In genomic region chr3:21835266-21835665, GRCh38 we compare ENCODE assay signal across 31 cellular contexts.
DNase-seq lines count a peak whose midpoint lies in the region; ATAC-seq, FAIRE-seq and TF ChIP-seq lines count a peak whose summit lies in the region.
"Had no signal": no experiment of that assay in that cellular context is flagged by ENCODE, and none has a peak within 500 bp of the region (broad histone marks: within the 10 kb centered on the region; RNA-seq: fewer than 3 reads in every experiment).

No MANE protein-coding gene starts in this region.

- H3K9me2 ChIP-seq in SK-N-SH: no peaks in the 10 kb centered on the region

- H3K4me2 ChIP-seq in SK-N-SH: no peak overlapping the region
- H3K4me2 ChIP-seq in astrocyte (ENCODE audit: low read length): no peak overlapping the region

- no peak for ATAC-seq in SK-N-SH treated with all-trans-retinoic acid at 6 μM for 48 hours
- no peak for ATAC-seq in naive thymus-derived CD8-positive, alpha-beta T cell
- no peak for ATAC-seq in GM18517 (IDR thresholded peaks at IDR 0.05; ENCODE audit: unreplicated experiment)
- ATAC-seq in stimulated activated effector memory CD8-positive, alpha-beta T cell treated with anti-CD3 and anti-CD28 coated beads, Interleukin-12 subunit alpha, Interleukin-12 subunit beta, amount 100 ng/mL, for 72 hours: no peak
- ATAC-seq: left lobe of liver; stimulated activated naive CD8-positive, alpha-beta T cell treated with anti-CD3 and anti-CD28 coated beads, Interleukin-15, Interleukin-2, amounts not matched to agents 100 U/mL and 50 U/mL, for 24 hours had no signal

- H3K9ac ChIP-seq in SK-N-SH (no peak overlapping the region), astrocyte (ENCODE audit: low read length) (no peak overlapping the region)

- POLR2A ChIA-PET in SK-N-SH (lab: Yijun Ruan, JAX): no interaction called here
- POLR2A ChIA-PET in naive thymus-derived CD8-positive, alpha-beta T cell (lab: Charles Lee): no interaction called here

- no peaks in the 10 kb centered on the region for H3K9me3 Mint-ChIP-seq in astrocyte (ENCODE audit: unreplicated experiment)
- H3K9me3 Mint-ChIP-seq in naive thymus-derived CD8-positive, alpha-beta T cell: peaks cover 0 to 9% (median 4%) of the 10 kb centered on the region in 9 donors
- H3K9me3 Mint-ChIP-seq in stimulated activated effector memory CD8-positive, alpha-beta T cell treated with anti-CD3 and anti-CD28 coated beads, Interleukin-12 subunit alpha, Interleukin-12 subunit beta, amount 100 ng/mL, for 72 hours: peaks cover 10% of the 10 kb centered on the region
- H3K9me3 Mint-ChIP-seq: activated B cell treated with CpG ODN at 0.5 μM for 24 hours, endodermal cell had no signal

- TF ChIP-seq RAD21 in SK-N-SH (IDR thresholded peaks at IDR 0.05; ENCODE audit: low read length): no peak

- WGBS in SK-N-SH (ENCODE audit: low lambda C conversion rate): 38% methylated on average over 2 of the region's 2 CpGs

- H3K27me3 Mint-ChIP-seq in astrocyte (ENCODE audit: low read depth, unreplicated experiment): no peaks in the 10 kb centered on the region
- no peaks in the 10 kb centered on the region for H3K27me3 Mint-ChIP-seq in naive thymus-derived CD8-positive, alpha-beta T cell
- H3K27me3 Mint-ChIP-seq: activated B cell treated with CpG ODN at 0.5 μM for 24 hours; activated naive CD8-positive, alpha-beta T cell; CD4-positive, CD25-positive, alpha-beta regulatory T cell; dendritic cell treated with granulocyte-macrophage colony-stimulating factor and Interleukin-4, amounts not matched to agents 40 ng/mL and 50 ng/mL, for 4 days had no signal

- H3K27ac Mint-ChIP-seq in astrocyte (ENCODE audit: unreplicated experiment): no peak overlapping the region
- no peak overlapping the region for H3K27ac Mint-ChIP-seq in naive thymus-derived CD8-positive, alpha-beta T cell
- no peak overlapping the region for H3K27ac Mint-ChIP-seq in stimulated activated effector memory CD8-positive, alpha-beta T cell treated with anti-CD3 and anti-CD28 coated beads, Interleukin-12 subunit alpha, Interleukin-12 subunit beta, amount 100 ng/mL, for 72 hours
- H3K27ac Mint-ChIP-seq: activated B cell treated with CpG ODN at 0.5 μM for 24 hours; activated naive CD8-positive, alpha-beta T cell; CD4-positive, CD25-positive, alpha-beta regulatory T cell; dendritic cell treated with granulocyte-macrophage colony-stimulating factor and Interleukin-4, amounts not matched to agents 40 ng/mL and 50 ng/mL, for 4 days; endodermal cell; immature natural killer cell had no signal

- no peak overlapping the region for H3K4me3 Mint-ChIP-seq in astrocyte (ENCODE audit: unreplicated experiment)
- no peak overlapping the region for H3K4me3 Mint-ChIP-seq in naive thymus-derived CD8-positive, alpha-beta T cell
- no peak overlapping the region for H3K4me3 Mint-ChIP-seq in stimulated activated effector memory CD8-positive, alpha-beta T cell treated with anti-CD3 and anti-CD28 coated beads, Interleukin-12 subunit alpha, Interleukin-12 subunit beta, amount 100 ng/mL, for 72 hours
- H3K4me3 Mint-ChIP-seq: activated B cell treated with CpG ODN at 0.5 μM for 24 hours; activated naive CD8-positive, alpha-beta T cell; CD4-positive, CD25-positive, alpha-beta regulatory T cell; dendritic cell treated with granulocyte-macrophage colony-stimulating factor and Interleukin-4, amounts not matched to agents 40 ng/mL and 50 ng/mL, for 4 days; endodermal cell; immature natural killer cell had no signal

- H3K27ac ChIP-seq in SK-N-SH (ENCODE audit: low read depth in 2 of 2, low read length in 1 of 2) (no peak overlapping the region), astrocyte (ENCODE audit: low read depth, low read length) (no peak overlapping the region)
- H3K27ac ChIP-seq: 22Rv1, esophagus muscularis mucosa, testis had no signal

- no peaks in the 10 kb centered on the region for H3K36me3 Mint-ChIP-seq in astrocyte (ENCODE audit: low read depth, unreplicated experiment)
- H3K36me3 Mint-ChIP-seq in naive thymus-derived CD8-positive, alpha-beta T cell: no peaks in the 10 kb centered on the region
- H3K36me3 Mint-ChIP-seq in stimulated activated effector memory CD8-positive, alpha-beta T cell treated with anti-CD3 and anti-CD28 coated beads, Interleukin-12 subunit alpha, Interleukin-12 subunit beta, amount 100 ng/mL, for 72 hours: no peaks in the 10 kb centered on the region
- H3K36me3 Mint-ChIP-seq: activated naive CD8-positive, alpha-beta T cell; CD4-positive, CD25-positive, alpha-beta regulatory T cell; immature natural killer cell had no signal

- 0 out of 2 replicates have a peak overlapping the region, but pooled peaks have one; percentile 4 for H2AFZ ChIP-seq in SK-N-SH (ENCODE audit: low read depth)
- H2AFZ ChIP-seq in astrocyte (ENCODE audit: low read depth, low read length): no peak overlapping the region

- DNase-seq in SK-N-SH (no peak), astrocyte (ENCODE audit: low read depth) (peak; percentile 11), fibroblast of the aortic adventitia (ENCODE audit: low read depth) (peak; percentile 42), stromal cell of bone marrow (ENCODE audit: low read depth) (peak; percentile 18)
- DNase-seq in naive thymus-derived CD8-positive, alpha-beta T cell: no peak
- no peak for DNase-seq in stimulated activated effector memory CD8-positive, alpha-beta T cell treated with anti-CD3 and anti-CD28 coated beads, Interleukin-12 subunit alpha, Interleukin-12 subunit beta, amount 100 ng/mL, for 72 hours (ENCODE audit: low spot score in 2 of 2)
- DNase-seq: activated B cell treated with CpG ODN at 0.5 μM for 24 hours; activated CD4-positive, alpha-beta T cell treated with anti-CD3 and anti-CD28 coated beads, Interleukin-2, amount 50 U/mL, for 1 hour; activated effector memory CD4-positive, alpha-beta T cell treated with Interleukin-2 at 50 U/mL for 16 hours; activated T-cell treated with anti-CD3 and anti-CD28 coated beads, Interleukin-2, amount 50 U/mL, for 1 hour; anterior cingulate cortex; CD4-positive, CD25-positive, alpha-beta regulatory T cell; central memory CD4-positive, alpha-beta T cell; endodermal cell; HCEC 1CT; immature natural killer cell; Kasumi-1; MV-4-11; NCI-H1436 treated with DMSO at 0.1 percent for 48 hours; NCI-H2081 treated with DMSO at 0.1 percent for 48 hours; NCI-H774; stimulated activated CD4-positive, alpha-beta T cell treated with anti-CD3 and anti-CD28 coated beads, Interleukin-1b, Interleukin-23, amount 100 ng/mL, for 48 hours; stimulated activated naive CD8-positive, alpha-beta T cell treated with anti-CD3 and anti-CD28 coated beads, Interleukin-15, Interleukin-2, amounts not matched to agents 100 U/mL and 50 U/mL, for 24 hours; testis had no signal

- CTCF ChIA-PET in SK-N-SH (lab: Yijun Ruan, JAX): interaction anchor here (0.6 kb wide), 1 partner anchor 90 kb away, joined by 3 read pairs; no protein-coding TSS in a partner anchor

- H3K4me1 ChIP-seq in SK-N-SH (ENCODE audit: control insufficient read depth in 1 of 2, insufficient read depth in 2 of 2, low read depth in 1 of 2, low read length in 1 of 2): peaks cover 0 to 3% of the 10 kb centered on the region in 2 experiments; a peak in 1 of 4 replicates
- H3K4me1 ChIP-seq in astrocyte (ENCODE audit: insufficient read depth, low read length): peaks cover 6% of the 10 kb centered on the region
- H3K4me1 ChIP-seq: testis had no signal

- H4K20me1 ChIP-seq in SK-N-SH (ENCODE audit: insufficient read depth) (no peaks in the 10 kb centered on the region), astrocyte (ENCODE audit: insufficient read depth, low read length) (no peaks in the 10 kb centered on the region)

- H3K4me3 ChIP-seq in SK-N-SH (ENCODE audit: low read depth in 2 of 2, low read length in 1 of 2) (no peak overlapping the region), astrocyte (ENCODE audit: insufficient read depth, low read depth, low read length) (no peak overlapping the region), fibroblast of the aortic adventitia (ENCODE audit: low read depth, low read length) (no peak overlapping the region)
- H3K4me3 ChIP-seq: esophagus muscularis mucosa, testis had no signal

- TF ChIP-seq EP300 in SK-N-SH (IDR thresholded peaks at IDR 0.05; ENCODE audit: borderline replicate concordance in 1 of 2, low read depth in 1 of 2, low read length in 1 of 2): no peak

- no peaks in the 10 kb centered on the region for H3F3A ChIP-seq in SK-N-SH (replicated peaks; ENCODE audit: insufficient read depth)

- TF ChIP-seq CTCF in SK-N-SH (IDR thresholded peaks at IDR 0.05) (no peak), astrocyte (IDR thresholded peaks at IDR 0.05; ENCODE audit: insufficient read depth, low read depth, low read length) (no peak), fibroblast of the aortic adventitia (IDR thresholded peaks at IDR 0.05; ENCODE audit: insufficient read depth, low read length) (no peak)

- no peaks in the 10 kb centered on the region for H3K79me2 ChIP-seq in SK-N-SH (ENCODE audit: insufficient read depth)
- no peaks in the 10 kb centered on the region for H3K79me2 ChIP-seq in astrocyte (ENCODE audit: insufficient read depth, low read length)

- peaks cover 6% of the 10 kb centered on the region for H3K4me1 Mint-ChIP-seq in astrocyte (ENCODE audit: low read depth, unreplicated experiment)
- no peaks in the 10 kb centered on the region for H3K4me1 Mint-ChIP-seq in naive thymus-derived CD8-positive, alpha-beta T cell
- no peaks in the 10 kb centered on the region for H3K4me1 Mint-ChIP-seq in stimulated activated effector memory CD8-positive, alpha-beta T cell treated with anti-CD3 and anti-CD28 coated beads, Interleukin-12 subunit alpha, Interleukin-12 subunit beta, amount 100 ng/mL, for 72 hours
- H3K4me1 Mint-ChIP-seq: activated B cell treated with CpG ODN at 0.5 μM for 24 hours; CD4-positive, CD25-positive, alpha-beta regulatory T cell; endodermal cell; immature natural killer cell had no signal

- no peaks in the 10 kb centered on the region for H3K9me3 ChIP-seq in SK-N-SH
- H3K9me3 ChIP-seq in astrocyte (ENCODE audit: insufficient read depth, low read depth, low read length): no peaks in the 10 kb centered on the region
- H3K9me3 ChIP-seq: esophagus muscularis mucosa, testis had no signal

- no peaks in the 10 kb centered on the region for H3K36me3 ChIP-seq in SK-N-SH (replicated peaks in 1 of 2; ENCODE audit: control insufficient read depth in 1 of 2, insufficient read depth in 2 of 2, low read length in 1 of 2)
- H3K36me3 ChIP-seq in astrocyte (ENCODE audit: insufficient read depth, low read length): no peaks in the 10 kb centered on the region
- H3K36me3 ChIP-seq: esophagus muscularis mucosa had no signal

- peak; percentile 34 for FAIRE-seq in astrocyte (lab: Jason Lieb, UNC)

- no peaks in the 10 kb centered on the region for H3K27me3 ChIP-seq in SK-N-SH (ENCODE audit: insufficient read depth)
- no peaks in the 10 kb centered on the region for H3K27me3 ChIP-seq in astrocyte (ENCODE audit: insufficient read depth, low read length)
- H3K27me3 ChIP-seq: esophagus muscularis mucosa, testis had no signal

TF ChIP-seq in SK-N-SH, 30 proteins besides CTCF, POLR2A, EP300 and RAD21 (continues in another document):
- no peak for TF ChIP-seq SMC3 (IDR thresholded peaks at IDR 0.05; ENCODE audit: low read depth, low read length)
- no peak for TF ChIP-seq SIN3A (IDR thresholded peaks at IDR 0.05; ENCODE audit: borderline replicate concordance, low read depth, low read length)

TF ChIP-seq in SK-N-SH treated with all-trans-retinoic acid at 6 μM for 48 hours, 23 proteins besides CTCF, POLR2A, EP300 and RAD21 (continues in another document):
- TF ChIP-seq TCF4 (CRISPR knock-in tag; IDR thresholded peaks at IDR 0.05; ENCODE audit: borderline replicate concordance) (no peak), ZNF8 (CRISPR knock-in tag; IDR thresholded peaks at IDR 0.05) (no peak), ESRRG (CRISPR knock-in tag; IDR thresholded peaks at IDR 0.05) (no peak)

Comparison
In these comparisons a context has a peak if more than half of its experiments do, and no peak if none do; other contexts are left out.
1. DNase-seq: peak in astrocyte (single experiment), fibroblast of the aortic adventitia (single experiment) and stromal cell of bone marrow (single experiment); none in SK-N-SH (single experiment), naive thymus-derived CD8-positive, alpha-beta T cell (0 of 10) and stimulated activated effector memory CD8-positive, alpha-beta T cell treated with anti-CD3 and anti-CD28 coated beads, Interleukin-12 subunit alpha, Interleukin-12 subunit beta, amount 100 ng/mL, for 72 hours (0 of 2).